ENCODE assay signal across 7 cellular contexts in the genomic region with DNA sequence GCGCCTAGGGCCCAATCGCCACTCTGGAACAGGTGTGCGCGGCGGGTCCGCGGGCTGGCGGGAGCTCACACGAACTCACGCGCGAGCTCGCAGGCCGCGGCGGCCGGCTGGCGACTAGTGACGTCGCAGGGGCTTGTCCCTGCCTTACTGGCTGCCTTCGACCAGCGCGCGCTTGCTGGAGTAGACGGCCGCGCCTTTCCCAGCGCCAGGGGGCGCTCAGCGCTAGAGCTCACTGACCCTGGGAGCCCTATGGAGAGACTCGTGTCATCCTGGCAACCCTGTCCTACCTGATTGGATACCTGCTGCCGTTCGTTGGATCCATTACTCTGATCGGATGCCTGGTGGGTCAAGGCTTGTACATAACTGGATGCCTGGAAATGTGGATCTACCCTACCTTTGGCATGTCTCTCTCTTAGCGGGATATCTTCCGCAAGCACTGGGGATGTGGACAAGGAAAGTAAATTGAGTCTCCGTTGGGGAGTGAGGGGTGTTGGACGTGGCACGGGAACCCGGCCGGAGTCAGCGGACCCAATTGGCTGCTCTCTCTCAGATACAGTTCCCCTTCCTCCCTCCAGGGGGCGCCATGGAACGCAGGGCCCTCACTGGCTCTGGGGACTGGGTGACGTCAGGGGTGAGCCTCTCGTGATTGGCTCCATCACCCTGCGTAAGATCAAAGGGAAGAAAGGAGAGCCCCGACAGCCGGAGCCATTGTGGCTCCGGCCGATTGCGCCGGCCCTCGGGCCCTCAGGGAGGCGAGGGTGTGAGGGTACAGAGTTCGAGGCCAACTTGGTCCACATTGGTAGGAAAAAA. TPM values are rescaled to one million over a fixed set of nuclear protein-coding genes. Genes with fewer than 3 reads are reported as not detected.
"Had no signal": no experiment of that assay in that cellular context is flagged by ENCODE, and none has a peak within 500 bp of the region (broad histone marks: within the 10 kb centered on the region; RNA-seq: fewer than 3 reads in every experiment).

No MANE protein-coding gene starts in this region.

RNA-seq across cellular contexts. Expression of gene SYT3, which starts 35.2 kb away (rescaled TPM):
- total RNA-seq: activated CD4-positive, alpha-beta T cell treated with anti-CD3 and anti-CD28 coated beads, Interleukin-2, amount 10 ng/mL, durations not matched to agents 24 days and 14 days; esophagus mucosa; mammary epithelial cell; right lobe of liver; T-helper 1 cell treated with Interleukin-12 subunit alpha and Interleukin-12 subunit beta and Interleukin-4 antibody, amounts not matched to agents 30 ng/mL and 1 ng/mL, for 36 hours had no signal

RNA-seq across cellular contexts. Expression of gene LRRC4B, which starts 36.2 kb away (rescaled TPM):
- total RNA-seq: mammary epithelial cell; T-helper 1 cell treated with Interleukin-12 subunit alpha and Interleukin-12 subunit beta and Interleukin-4 antibody, amounts not matched to agents 30 ng/mL and 1 ng/mL, for 36 hours had no signal

RNA-seq across cellular contexts. Expression of gene C19orf81, which starts 44.8 kb away (rescaled TPM):
- total RNA-seq: body of pancreas; esophagus mucosa; mammary epithelial cell; osteocyte; right lobe of liver; T-helper 1 cell treated with Interleukin-12 subunit alpha and Interleukin-12 subunit beta and Interleukin-4 antibody, amounts not matched to agents 30 ng/mL and 1 ng/mL, for 36 hours had no signal
